ENCODE assay signal across 18 cellular contexts in genomic region chr17:76504117-76504516, GRCh38. TPM values are rescaled to one million over a fixed set of nuclear protein-coding genes. Genes with fewer than 3 reads are reported as not detected.
DNase-seq lines count a peak whose midpoint lies in the region; ATAC-seq and TF ChIP-seq lines count a peak whose summit lies in the region.
"Had no signal": no experiment of that assay in that cellular context is flagged by ENCODE, and none has a peak within 500 bp of the region (broad histone marks: within the 10 kb centered on the region; RNA-seq: fewer than 3 reads in every experiment).

No MANE protein-coding gene starts in this region.

- no peak overlapping the region for H2AFZ ChIP-seq in hepatocyte

- H3K4me1 ChIP-seq in BE2C (peaks cover 9% of the 10 kb centered on the region; the same call in 1 of the 2 replicates), hepatocyte (ENCODE audit: insufficient read depth) (peaks cover 11% of the 10 kb centered on the region)

- H3K27ac ChIP-seq in hepatocyte, result no peak overlapping the region
- H3K27ac ChIP-seq: adrenal gland, colonic mucosa, left lung, SK-N-MC had no signal

- H3K4me3 ChIP-seq in BE2C (ENCODE audit: low read depth, low read length) (no peak overlapping the region), hepatocyte (no peak overlapping the region)
- H3K4me3 ChIP-seq: adrenal gland, colonic mucosa, left lung, SK-N-MC had no signal

- DNase-seq in BE2C (no peak), GM20000 (ENCODE audit: low spot score) (no peak), RPMI8226 (peak; percentile 56), hepatocyte (ENCODE audit: low spot score) (peak; percentile 3), pons (ENCODE audit: low spot score) (no peak)
- DNase-seq: activated B cell treated with CpG ODN at 0.5 μM for 24 hours, adrenal gland, colonic mucosa, left lung, NCI-H2029 treated with DMSO at 0.1 percent for 48 hours, nephron progenitor cell, retina had no signal

- no peaks in the 10 kb centered on the region for H3K27me3 ChIP-seq in BE2C
- H3K27me3 ChIP-seq in hepatocyte, result peaks cover 4% of the 10 kb centered on the region
- H3K27me3 ChIP-seq: adrenal gland, colonic mucosa had no signal

- TF ChIP-seq CTCF in BE2C (IDR thresholded peaks at IDR 0.05; ENCODE audit: low read depth, low read length) (peak; percentile 20), GM20000 (IDR thresholded peaks at IDR 0.05; ENCODE audit: extremely low read depth, missing control alignments) (peak; percentile 1), hepatocyte (IDR thresholded peaks at IDR 0.05; ENCODE audit: poor library complexity) (no peak)

- ATAC-seq in HG02610 (IDR thresholded peaks at IDR 0.05; ENCODE audit: unreplicated experiment) (no peak), HG03135 (IDR thresholded peaks at IDR 0.05; ENCODE audit: unreplicated experiment) (no peak), HG02798 (IDR thresholded peaks at IDR 0.05; ENCODE audit: poor library complexity, unreplicated experiment) (no peak)
- ATAC-seq: left lung had no signal

- no peaks in the 10 kb centered on the region for H3K9me2 ChIP-seq in hepatocyte (replicated peaks; ENCODE audit: insufficient read depth)

- H3K4me2 ChIP-seq in hepatocyte, result no peak overlapping the region

- peaks cover 8% of the 10 kb centered on the region for H3K79me2 ChIP-seq in hepatocyte

- H3K9me3 ChIP-seq in BE2C (no peaks in the 10 kb centered on the region), hepatocyte (ENCODE audit: low read depth) (no peaks in the 10 kb centered on the region)
- H3K9me3 ChIP-seq: adrenal gland, colonic mucosa, left lung had no signal

- H3K36me3 ChIP-seq in BE2C, result no peaks in the 10 kb centered on the region
- H3K36me3 ChIP-seq in hepatocyte (replicated peaks; ENCODE audit: insufficient read depth, low read depth), result no peaks in the 10 kb centered on the region
- H3K36me3 ChIP-seq: adrenal gland, colonic mucosa, left lung had no signal

- 78% methylated on average over 7 of the region's 7 CpGs for WGBS in hepatocyte (ENCODE audit: low lambda C conversion rate, missing lambda C conversion rate)

- no peaks in the 10 kb centered on the region for H4K20me1 ChIP-seq in hepatocyte (ENCODE audit: insufficient read depth, poor library complexity, severe bottlenecking)

RNA-seq across cellular contexts. Expression of gene RHBDF2, which starts 2.9 kb away (rescaled TPM):
- polyA plus RNA-seq in BE2C (2012; ENCODE audit: insufficient read depth, insufficient read length, low read depth), result 4.0 TPM
- total RNA-seq in hepatocyte, result 4.9 and 5.5 TPM in 2 replicates
- polyA plus RNA-seq in hepatocyte, result 11.0 and 11.7 TPM in 2 replicates

RNA-seq across cellular contexts. Expression of gene CYGB, which starts 33.4 kb away (rescaled TPM):
- polyA plus RNA-seq in BE2C (2012; ENCODE audit: insufficient read depth, insufficient read length, low read depth), result 160 TPM
- 7.8 and 15.5 TPM in 2 replicates for total RNA-seq in hepatocyte
- polyA plus RNA-seq in hepatocyte, result 13.8 and 19.2 TPM in 2 replicates

RNA-seq across cellular contexts. Expression of gene PRCD, which starts 35.7 kb away (rescaled TPM):
- 44.2 TPM for polyA plus RNA-seq in BE2C (2012; ENCODE audit: insufficient read depth, insufficient read length, low read depth)
- 2.0 and 2.7 TPM in 2 replicates for total RNA-seq in hepatocyte
- 10.2 and 11.6 TPM in 2 replicates for polyA plus RNA-seq in hepatocyte

RNA-seq across cellular contexts. Expression of gene AANAT, which starts 36.7 kb away (rescaled TPM):
- polyA plus RNA-seq in BE2C (2012; ENCODE audit: insufficient read depth, insufficient read length, low read depth), result 0.49 TPM
- total RNA-seq in hepatocyte, result 0.84 TPM in 1 of 2 replicates, not detected in the other
- polyA plus RNA-seq in hepatocyte, result 0.92 TPM in 1 of 2 replicates, not detected in the other
- total RNA-seq: adrenal gland, colonic mucosa, left lung, M059J had no signal
- polyA plus RNA-seq: esophagus had no signal

RNA-seq across cellular contexts. Expression of gene UBE2O, which starts 51.2 kb away (rescaled TPM):
- polyA plus RNA-seq in BE2C (2012; ENCODE audit: insufficient read depth, insufficient read length, low read depth), result 117 TPM
- total RNA-seq in hepatocyte, result 14.6 and 15.2 TPM in 2 replicates
- 9.7 and 12.5 TPM in 2 replicates for polyA plus RNA-seq in hepatocyte

Comparison
In these comparisons a context has a peak if more than half of its experiments do, and no peak if none do; other contexts are left out.
1. DNase-seq: peak in RPMI8226 (single experiment) and hepatocyte (single experiment); none in BE2C (single experiment), GM20000 (single experiment) and pons (single experiment).